In genomic region chr12:110503432-110503831, GRCh38 we compare ENCODE assay signal across 31 cellular contexts. TPM values are rescaled to one million over a fixed set of nuclear protein-coding genes. Genes with fewer than 3 reads are reported as not detected.
A peak's percentile ranks its signal among the peaks of the same experiment; 100 is the strongest.
DNase-seq lines count a peak whose midpoint lies in the region; ATAC-seq, FAIRE-seq and TF ChIP-seq lines count a peak whose summit lies in the region.
"Had no signal": no experiment of that assay in that cellular context is flagged by ENCODE, and none has a peak within 500 bp of the region (broad histone marks: within the 10 kb centered on the region; RNA-seq: fewer than 3 reads in every experiment).

No MANE protein-coding gene starts in this region.

- DNase-seq in HepG2 (ENCODE audit: low spot score), result no peak
- DNase-seq in right lobe of liver, result no peak
- DNase-seq in activated T-helper 2 cell treated with anti-CD3 and anti-CD28 coated beads, Interferon-gamma antibody, Interleukin-2, Interleukin-4, amounts not matched to agents 10 μg/mL and 5 μg/mL and 100 μg/mL, durations not matched to agents 14 hours and 24 hours and 36 hours (ENCODE audit: low spot score), result no peak
- DNase-seq in WERI-Rb-1, result no peak
- no peak for DNase-seq in GF-D8 (lab: John Stamatoyannopoulos, UW)
- no peak for DNase-seq in NCI-H1092 treated with DMSO at 0.1 percent for 48 hours (lab: John Stamatoyannopoulos, UW)
- DNase-seq: activated gamma-delta T cell, activated T-cell treated with anti-CD3 and anti-CD28 coated beads for 4 hours, amniotic stem cell, brain microvascular endothelial cell, cerebellar nuclear complex, DMS79 treated with DMSO at 0.1 percent for 48 hours, dorsolateral prefrontal cortex, esophagus squamous epithelium, foreskin keratinocyte, head of caudate nucleus, IMR-90, islet precursor cell, left ventricle myocardium inferior, mesenchymal stem cell, NCI-H146, NCI-H226, T-helper 9 cell, thyroid gland had no signal

- H3K4me2 ChIP-seq in HepG2 (ENCODE audit: low read depth, low read length), result no peak overlapping the region

- no TSS peak for BruUV-seq in HepG2 (replicated peaks; lab: Mats Ljungman, UMichigan)

- peaks cover 34% of the 10 kb centered on the region for H3K79me2 ChIP-seq in HepG2 (ENCODE audit: insufficient read depth, low read length)

- peaks cover 7% of the 10 kb centered on the region for H3K9me3 Mint-ChIP-seq in activated T-helper 2 cell treated with anti-CD3 and anti-CD28 coated beads, Interferon-gamma antibody, Interleukin-2, Interleukin-4, amounts not matched to agents 10 μg/mL and 5 μg/mL and 100 μg/mL, durations not matched to agents 14 hours and 24 hours and 36 hours

- no peak overlapping the region for H3K4me3 ChIP-seq in HepG2 (replicated peaks in 1 of 3; ENCODE audit: insufficient read depth in 1 of 3, low read depth in 2 of 3, low read length in 3 of 3)
- no peak overlapping the region for H3K4me3 ChIP-seq in right lobe of liver
- H3K4me3 ChIP-seq in HEK293 (ENCODE audit: low read depth, low read length), result no peak overlapping the region
- H3K4me3 ChIP-seq in WERI-Rb-1 (ENCODE audit: low read depth, low read length), result no peak overlapping the region
- H3K4me3 ChIP-seq: BLaER1 treated with 17β-estradiol and CSF1 and Interleukin-3, amounts not matched to agents 10 nM and 100 nM; esophagus squamous epithelium; left ventricle myocardium inferior; prostate gland; thyroid gland had no signal

- no peak for ATAC-seq in HepG2
- no peak for ATAC-seq in right lobe of liver
- ATAC-seq: foreskin keratinocyte, HCT116, sciatic nerve had no signal

- no peak for FAIRE-seq in HepG2 (lab: Jason Lieb, UNC)
- FAIRE-seq: RCC 7860 had no signal

- 43% methylated on average over 1 of the region's 1 CpG for WGBS in HepG2 (ENCODE audit: low lambda C conversion rate)
- 88% methylated on average over 1 of the region's 1 CpG for WGBS in right lobe of liver (ENCODE audit: insufficient coverage, low coverage, low lambda C conversion rate, missing lambda C conversion rate)

- H3K9ac ChIP-seq in HepG2 (ENCODE audit: insufficient read depth, low read depth, low read length), result no peak overlapping the region
- H3K9ac ChIP-seq: BLaER1 treated with 17β-estradiol and CSF1 and Interleukin-3, amounts not matched to agents 10 nM and 100 nM had no signal

- H3K4me3 Mint-ChIP-seq in activated T-helper 2 cell treated with anti-CD3 and anti-CD28 coated beads, Interferon-gamma antibody, Interleukin-2, Interleukin-4, amounts not matched to agents 10 μg/mL and 5 μg/mL and 100 μg/mL, durations not matched to agents 14 hours and 24 hours and 36 hours (ENCODE audit: low read depth), result no peak overlapping the region

- POLR2A ChIA-PET in HepG2 (lab: Yijun Ruan, JAX) (interaction anchor here (0.7 kb wide), 1 partner anchor 54 kb away, joined by 3 read pairs; no protein-coding TSS in a partner anchor), HEK293 (lab: Yijun Ruan, JAX) (no interaction called here)

- H3K36me3 ChIP-seq in HepG2 (replicated peaks in 1 of 2; ENCODE audit: control insufficient read depth in 1 of 2, insufficient read depth in 2 of 2, low read length in 2 of 2) (no peaks in the 10 kb centered on the region), right lobe of liver (no peaks in the 10 kb centered on the region), HEK293 (ENCODE audit: control insufficient read depth in 2 of 2, insufficient read depth in 1 of 2, low read length in 2 of 2) (peaks cover 0 to 8% of the 10 kb centered on the region in 2 experiments; a peak in 1 of 3 replicates), WERI-Rb-1 (peaks cover 6% of the 10 kb centered on the region)
- H3K36me3 ChIP-seq: brain microvascular endothelial cell, esophagus squamous epithelium, left ventricle myocardium inferior, prostate gland, thyroid gland had no signal

- TF ChIP-seq CTCF in HepG2 (CRISPR knock-in tag; IDR thresholded peaks at IDR 0.05) (no peak), right lobe of liver (IDR thresholded peaks at IDR 0.05) (no peak), HEK293 (tag by site-specific recombination; IDR thresholded peaks at IDR 0.05) (no peak), WERI-Rb-1 (IDR thresholded peaks at IDR 0.05; ENCODE audit: low read depth, low read length) (no peak)

- TF ChIP-seq POLR2A in HepG2 (IDR thresholded peaks at IDR 0.05; ENCODE audit: insufficient read depth in 1 of 2, low read depth in 2 of 2, low read length in 2 of 2) (no peak), right lobe of liver (IDR thresholded peaks at IDR 0.05) (no peak)

- intact Hi-C loops in HepG2 (cut with micrococcal nuclease; ENCODE audit: unreplicated experiment) (loop anchor here (5.0 kb wide), 1 partner anchor 51 kb away; the partner anchor contains the start of gene ARPC3), right lobe of liver (cut with DNase I) (loop anchor here in 1 of 2 donors (10.0 kb wide), 1 partner anchor 101 kb away; no protein-coding TSS in a partner anchor)
- intact Hi-C loops in activated T-helper 2 cell treated with anti-CD3 and anti-CD28 coated beads, Interferon-gamma antibody, Interleukin-2, Interleukin-4, amounts not matched to agents 10 μg/mL and 5 μg/mL and 100 μg/mL, durations not matched to agents 14 hours and 24 hours and 36 hours (cut with micrococcal nuclease), result loop anchor here (2.0 kb wide), 1 partner anchor 75 kb away; no protein-coding TSS in a partner anchor

- H2AFZ ChIP-seq in HepG2 (ENCODE audit: low read length), result no peak overlapping the region

- TF ChIP-seq EP300 in HepG2 (IDR thresholded peaks at IDR 0.05; ENCODE audit: low read depth in 2 of 2, low read length in 2 of 2) (no peak), HepG2 (CRISPR knock-in tag; IDR thresholded peaks at IDR 0.05; ENCODE audit: borderline replicate concordance) (no peak)

- peaks cover 24% of the 10 kb centered on the region for H3K36me3 Mint-ChIP-seq in activated T-helper 2 cell treated with anti-CD3 and anti-CD28 coated beads, Interferon-gamma antibody, Interleukin-2, Interleukin-4, amounts not matched to agents 10 μg/mL and 5 μg/mL and 100 μg/mL, durations not matched to agents 14 hours and 24 hours and 36 hours (ENCODE audit: low read depth)

- peaks cover 24% of the 10 kb centered on the region for H3K4me1 Mint-ChIP-seq in activated T-helper 2 cell treated with anti-CD3 and anti-CD28 coated beads, Interferon-gamma antibody, Interleukin-2, Interleukin-4, amounts not matched to agents 10 μg/mL and 5 μg/mL and 100 μg/mL, durations not matched to agents 14 hours and 24 hours and 36 hours (ENCODE audit: low read depth)

- H3K9me3 ChIP-seq in HepG2 (ENCODE audit: low read length) (no peaks in the 10 kb centered on the region), right lobe of liver (no peaks in the 10 kb centered on the region), HEK293 (ENCODE audit: control insufficient read depth, insufficient read depth, low read depth, low read length) (no peaks in the 10 kb centered on the region), WERI-Rb-1 (ENCODE audit: severe bottlenecking) (peaks cover 4% of the 10 kb centered on the region)
- H3K9me3 ChIP-seq: BLaER1 treated with 17β-estradiol and CSF1 and Interleukin-3, amounts not matched to agents 10 nM and 100 nM; esophagus squamous epithelium; left ventricle myocardium inferior; prostate gland; thyroid gland had no signal

- H3K27me3 ChIP-seq in HepG2 (ENCODE audit: control insufficient read depth in 1 of 2, insufficient read depth in 2 of 2, low read length in 2 of 2) (peaks cover 0 to 3% of the 10 kb centered on the region in 2 experiments; a peak in 1 of 5 replicates), right lobe of liver (no peaks in the 10 kb centered on the region), WERI-Rb-1 (ENCODE audit: insufficient read depth, low read depth, severe bottlenecking) (no peaks in the 10 kb centered on the region)
- H3K27me3 ChIP-seq: BLaER1 treated with 17β-estradiol and CSF1 and Interleukin-3, amounts not matched to agents 10 nM and 100 nM; brain microvascular endothelial cell; dorsolateral prefrontal cortex; esophagus squamous epithelium; foreskin keratinocyte; thyroid gland had no signal

- TF ChIP-seq RAD21 in HepG2 (CRISPR knock-in tag; IDR thresholded peaks at IDR 0.05), result no peak

- H3K27ac Mint-ChIP-seq in activated T-helper 2 cell treated with anti-CD3 and anti-CD28 coated beads, Interferon-gamma antibody, Interleukin-2, Interleukin-4, amounts not matched to agents 10 μg/mL and 5 μg/mL and 100 μg/mL, durations not matched to agents 14 hours and 24 hours and 36 hours, result peak overlapping the region; percentile 42

- H3K4me1 ChIP-seq in HepG2 (ENCODE audit: insufficient read depth, low read length) (peaks cover 29% of the 10 kb centered on the region), right lobe of liver (peaks cover 0 to 27% (median 12%) of the 10 kb centered on the region in 4 donors), HEK293 (ENCODE audit: control insufficient read depth, insufficient read depth, low read length) (peaks cover 12% of the 10 kb centered on the region)
- H3K4me1 ChIP-seq: prostate gland had no signal

- in situ Hi-C loops in HepG2 (cut with HindIII; ENCODE audit: extremely low pct_ligation_motif_present, low pct_unique_long_range_greater_than_20kb), result no loop called here

- H3K27me3 Mint-ChIP-seq in activated T-helper 2 cell treated with anti-CD3 and anti-CD28 coated beads, Interferon-gamma antibody, Interleukin-2, Interleukin-4, amounts not matched to agents 10 μg/mL and 5 μg/mL and 100 μg/mL, durations not matched to agents 14 hours and 24 hours and 36 hours (ENCODE audit: low read depth), result no peaks in the 10 kb centered on the region

- H4K20me1 ChIP-seq in HepG2 (ENCODE audit: insufficient read depth, low read length), result no peaks in the 10 kb centered on the region; the same call in none of the 2 replicates

- H3K27ac ChIP-seq in HepG2 (ENCODE audit: extremely low read length, insufficient read depth, low read length) (no peak overlapping the region), right lobe of liver (no peak overlapping the region), HEK293 (ENCODE audit: extremely low read depth, low read depth, low read length) (no peak overlapping the region), WERI-Rb-1 (no peak overlapping the region)
- H3K27ac ChIP-seq: brain microvascular endothelial cell, esophagus squamous epithelium, foreskin keratinocyte, left ventricle myocardium inferior, prostate gland, thyroid gland, VCaP had no signal

- CTCF ChIA-PET in HepG2 (lab: Yijun Ruan, JAX; ENCODE audit: low intra/inter-chr PET ratio, low total read pairs) (no interaction called here), HEK293 (lab: Yijun Ruan, JAX) (interaction anchor here (0.6 to 1.3 kb wide), 5 partner anchors 27 to 99 kb away, joined by 3 to 8 read pairs (median 4); partner anchors contain the start of gene ARPC3)

RNA-seq across cellular contexts. Expression of gene RAD9B, which starts 1.3 kb away (rescaled TPM):
- 0.38 TPM in 2 replicates for total RNA-seq in HepG2 (2016; rRNA removed; fragmentation: Illumina TruSeq; extraction: Trizol)
- total RNA-seq in HepG2 (2016; cell fraction: cytosol; rRNA removed; fragmentation: Illumina TruSeq; extraction: Trizol; ENCODE audit: low read depth), result 0.44 TPM in 1 of 2 replicates, not detected in the other
- total RNA-seq in HepG2 (2016; cell fraction: insoluble cytoplasmic fraction; rRNA removed; fragmentation: Illumina TruSeq; extraction: Trizol), result 0.27 and 0.28 TPM in 2 replicates
- total RNA-seq in HepG2 (2016; cell fraction: membrane; rRNA removed; fragmentation: Illumina TruSeq; extraction: Trizol), result 0.19 TPM in 1 of 2 replicates, not detected in the other
- total RNA-seq in HepG2 (2016; cell fraction: nucleus; rRNA removed; fragmentation: Illumina TruSeq; extraction: Trizol), result not detected in 2 replicates
- 0.05 and 0.10 TPM in 2 replicates for polyA plus RNA-seq in HepG2 (2011; rRNA removed)
- polyA plus RNA-seq in HepG2 (2011; cell fraction: cytosol; rRNA removed), result 0.03 and 0.04 TPM in 2 replicates
- 0.09 TPM in 1 of 2 replicates, not detected in the other for polyA plus RNA-seq in HepG2 (2011; cell fraction: nucleus; rRNA removed)
- 0.12 and 0.27 TPM in 2 replicates for polyA plus RNA-seq in HepG2 (2012)
- 0.06 TPM in 1 of 2 replicates, not detected in the other for polyA plus RNA-seq in HepG2 (2016; cell fraction: cytosol; fragmentation: Illumina TruSeq; extraction: Trizol; ENCODE audit: low read depth)
- 0.16 and 0.24 TPM in 2 replicates for polyA plus RNA-seq in HepG2 (2016; cell fraction: insoluble cytoplasmic fraction; fragmentation: Illumina TruSeq; extraction: Trizol; ENCODE audit: low read depth)
- polyA plus RNA-seq in HepG2 (2016; cell fraction: membrane; fragmentation: Illumina TruSeq; extraction: Trizol; ENCODE audit: low read depth), result 0.07 and 0.17 TPM in 2 replicates
- polyA plus RNA-seq in HepG2 (2016; cell fraction: nucleus; fragmentation: Illumina TruSeq; extraction: Trizol; ENCODE audit: insufficient read depth, low read depth), result 0.25 TPM in 1 of 2 replicates, not detected in the other
- 0.37 TPM in 1 of 2 replicates, not detected in the other for polyA minus RNA-seq in HepG2 (2011; rRNA and poly(A)+ RNA removed; ENCODE audit: low replicate concordance)
- polyA minus RNA-seq in HepG2 (2011; cell fraction: cytosol; rRNA and poly(A)+ RNA removed), result not detected in 2 replicates
- 0.12 and 0.26 TPM in 2 replicates for polyA minus RNA-seq in HepG2 (2011; cell fraction: nucleus; rRNA and poly(A)+ RNA removed)
- total RNA-seq in right lobe of liver, result under 1 TPM in 5 of 6 experiments, not detected in 1; 0.37 to 0.58 (median 0.51) TPM
- 0.28 and 0.41 TPM in 2 replicates for total RNA-seq in activated T-helper 2 cell treated with anti-CD3 and anti-CD28 coated beads, Interferon-gamma antibody, Interleukin-2, Interleukin-4, amounts not matched to agents 10 μg/mL and 5 μg/mL and 100 μg/mL, durations not matched to agents 14 hours and 24 hours and 36 hours

RNA-seq across cellular contexts. Expression of gene VPS29, which starts 1.5 kb away (rescaled TPM):
- total RNA-seq in HepG2 (2016; rRNA removed; fragmentation: Illumina TruSeq; extraction: Trizol) (107 and 161 TPM in 2 replicates), right lobe of liver (10 to 100 TPM; 37.9 to 61.2 (median 51.1) TPM)
- total RNA-seq in HepG2 (2016; cell fraction: cytosol; rRNA removed; fragmentation: Illumina TruSeq; extraction: Trizol; ENCODE audit: low read depth), result 34.7 and 38.8 TPM in 2 replicates
- 112 and 168 TPM in 2 replicates for total RNA-seq in HepG2 (2016; cell fraction: insoluble cytoplasmic fraction; rRNA removed; fragmentation: Illumina TruSeq; extraction: Trizol)
- total RNA-seq in HepG2 (2016; cell fraction: membrane; rRNA removed; fragmentation: Illumina TruSeq; extraction: Trizol), result 44.9 and 45.0 TPM in 2 replicates
- 50.0 and 57.0 TPM in 2 replicates for total RNA-seq in HepG2 (2016; cell fraction: nucleus; rRNA removed; fragmentation: Illumina TruSeq; extraction: Trizol)
- 100 and 114 TPM in 2 replicates for polyA plus RNA-seq in HepG2 (2011; rRNA removed)
- 58.3 and 73.6 TPM in 2 replicates for polyA plus RNA-seq in HepG2 (2011; cell fraction: cytosol; rRNA removed)
- 45.3 and 65.3 TPM in 2 replicates for polyA plus RNA-seq in HepG2 (2011; cell fraction: nucleus; rRNA removed)
- 84.2 and 88.0 TPM in 2 replicates for polyA plus RNA-seq in HepG2 (2012)
- polyA plus RNA-seq in HepG2 (2016; cell fraction: cytosol; fragmentation: Illumina TruSeq; extraction: Trizol; ENCODE audit: low read depth), result 49.4 and 58.6 TPM in 2 replicates
- 175 and 205 TPM in 2 replicates for polyA plus RNA-seq in HepG2 (2016; cell fraction: insoluble cytoplasmic fraction; fragmentation: Illumina TruSeq; extraction: Trizol; ENCODE audit: low read depth)
- polyA plus RNA-seq in HepG2 (2016; cell fraction: membrane; fragmentation: Illumina TruSeq; extraction: Trizol; ENCODE audit: low read depth), result 42.2 and 44.9 TPM in 2 replicates
- 141 and 142 TPM in 2 replicates for polyA plus RNA-seq in HepG2 (2016; cell fraction: nucleus; fragmentation: Illumina TruSeq; extraction: Trizol; ENCODE audit: insufficient read depth, low read depth)
- 14.3 and 39.7 TPM in 2 replicates for polyA minus RNA-seq in HepG2 (2011; rRNA and poly(A)+ RNA removed; ENCODE audit: low replicate concordance)
- 17.8 and 23.5 TPM in 2 replicates for polyA minus RNA-seq in HepG2 (2011; cell fraction: cytosol; rRNA and poly(A)+ RNA removed)
- 38.6 and 50.0 TPM in 2 replicates for polyA minus RNA-seq in HepG2 (2011; cell fraction: nucleus; rRNA and poly(A)+ RNA removed)
- total RNA-seq in activated T-helper 2 cell treated with anti-CD3 and anti-CD28 coated beads, Interferon-gamma antibody, Interleukin-2, Interleukin-4, amounts not matched to agents 10 μg/mL and 5 μg/mL and 100 μg/mL, durations not matched to agents 14 hours and 24 hours and 36 hours, result 103 and 107 TPM in 2 replicates

RNA-seq across cellular contexts. Expression of gene FAM216A, which starts 34.8 kb away (rescaled TPM):
- total RNA-seq in HepG2 (2016; rRNA removed; fragmentation: Illumina TruSeq; extraction: Trizol), result 19.4 and 20.3 TPM in 2 replicates
- 15.2 and 19.2 TPM in 2 replicates for total RNA-seq in HepG2 (2016; cell fraction: cytosol; rRNA removed; fragmentation: Illumina TruSeq; extraction: Trizol; ENCODE audit: low read depth)
- total RNA-seq in HepG2 (2016; cell fraction: insoluble cytoplasmic fraction; rRNA removed; fragmentation: Illumina TruSeq; extraction: Trizol), result 19.5 and 21.9 TPM in 2 replicates
- 8.0 and 9.8 TPM in 2 replicates for total RNA-seq in HepG2 (2016; cell fraction: membrane; rRNA removed; fragmentation: Illumina TruSeq; extraction: Trizol)
- 9.2 and 11.8 TPM in 2 replicates for total RNA-seq in HepG2 (2016; cell fraction: nucleus; rRNA removed; fragmentation: Illumina TruSeq; extraction: Trizol)
- 26.9 and 31.2 TPM in 2 replicates for polyA plus RNA-seq in HepG2 (2011; rRNA removed)
- polyA plus RNA-seq in HepG2 (2011; cell fraction: cytosol; rRNA removed), result 21.4 and 24.9 TPM in 2 replicates
- polyA plus RNA-seq in HepG2 (2011; cell fraction: nucleus; rRNA removed), result 18.2 and 18.7 TPM in 2 replicates
- polyA plus RNA-seq in HepG2 (2012), result 15.3 and 18.9 TPM in 2 replicates
- 2.7 and 3.4 TPM in 2 replicates for polyA plus RNA-seq in HepG2 (2016; cell fraction: cytosol; fragmentation: Illumina TruSeq; extraction: Trizol; ENCODE audit: low read depth)
- 22.7 and 22.9 TPM in 2 replicates for polyA plus RNA-seq in HepG2 (2016; cell fraction: insoluble cytoplasmic fraction; fragmentation: Illumina TruSeq; extraction: Trizol; ENCODE audit: low read depth)
- polyA plus RNA-seq in HepG2 (2016; cell fraction: membrane; fragmentation: Illumina TruSeq; extraction: Trizol; ENCODE audit: low read depth), result 4.1 and 6.1 TPM in 2 replicates
- 16.8 and 18.7 TPM in 2 replicates for polyA plus RNA-seq in HepG2 (2016; cell fraction: nucleus; fragmentation: Illumina TruSeq; extraction: Trizol; ENCODE audit: insufficient read depth, low read depth)
- 16.3 and 32.2 TPM in 2 replicates for polyA minus RNA-seq in HepG2 (2011; rRNA and poly(A)+ RNA removed; ENCODE audit: low replicate concordance)
- 9.6 and 10.2 TPM in 2 replicates for polyA minus RNA-seq in HepG2 (2011; cell fraction: cytosol; rRNA and poly(A)+ RNA removed)
- polyA minus RNA-seq in HepG2 (2011; cell fraction: nucleus; rRNA and poly(A)+ RNA removed), result 20.1 and 21.0 TPM in 2 replicates
- 1 to 10 TPM; 1.1 to 9.9 (median 3.1) TPM for total RNA-seq in right lobe of liver
- 44.7 and 48.8 TPM in 2 replicates for total RNA-seq in activated T-helper 2 cell treated with anti-CD3 and anti-CD28 coated beads, Interferon-gamma antibody, Interleukin-2, Interleukin-4, amounts not matched to agents 10 μg/mL and 5 μg/mL and 100 μg/mL, durations not matched to agents 14 hours and 24 hours and 36 hours

RNA-seq across cellular contexts. Expression of gene GPN3, which starts 35.4 kb away (rescaled TPM):
- total RNA-seq in HepG2 (2016; rRNA removed; fragmentation: Illumina TruSeq; extraction: Trizol) (29.5 and 41.4 TPM in 2 replicates), right lobe of liver (10 to 100 TPM in 5 of 6 experiments, 1 to 10 TPM in 1; 8.0 to 20.7 (median 13.9) TPM)
- 5.9 and 7.1 TPM in 2 replicates for total RNA-seq in HepG2 (2016; cell fraction: cytosol; rRNA removed; fragmentation: Illumina TruSeq; extraction: Trizol; ENCODE audit: low read depth)
- total RNA-seq in HepG2 (2016; cell fraction: insoluble cytoplasmic fraction; rRNA removed; fragmentation: Illumina TruSeq; extraction: Trizol), result 27.6 and 45.7 TPM in 2 replicates
- 11.7 and 13.4 TPM in 2 replicates for total RNA-seq in HepG2 (2016; cell fraction: membrane; rRNA removed; fragmentation: Illumina TruSeq; extraction: Trizol)
- total RNA-seq in HepG2 (2016; cell fraction: nucleus; rRNA removed; fragmentation: Illumina TruSeq; extraction: Trizol), result 11.3 and 13.6 TPM in 2 replicates
- polyA plus RNA-seq in HepG2 (2011; rRNA removed), result 15.7 and 28.7 TPM in 2 replicates
- polyA plus RNA-seq in HepG2 (2011; cell fraction: cytosol; rRNA removed), result 16.6 and 23.7 TPM in 2 replicates
- polyA plus RNA-seq in HepG2 (2011; cell fraction: nucleus; rRNA removed), result 3.1 and 4.0 TPM in 2 replicates
- 16.0 and 21.5 TPM in 2 replicates for polyA plus RNA-seq in HepG2 (2012)
- 5.8 and 6.3 TPM in 2 replicates for polyA plus RNA-seq in HepG2 (2016; cell fraction: cytosol; fragmentation: Illumina TruSeq; extraction: Trizol; ENCODE audit: low read depth)
- 41.0 and 48.7 TPM in 2 replicates for polyA plus RNA-seq in HepG2 (2016; cell fraction: insoluble cytoplasmic fraction; fragmentation: Illumina TruSeq; extraction: Trizol; ENCODE audit: low read depth)
- 8.6 and 10.1 TPM in 2 replicates for polyA plus RNA-seq in HepG2 (2016; cell fraction: membrane; fragmentation: Illumina TruSeq; extraction: Trizol; ENCODE audit: low read depth)
- polyA plus RNA-seq in HepG2 (2016; cell fraction: nucleus; fragmentation: Illumina TruSeq; extraction: Trizol; ENCODE audit: insufficient read depth, low read depth), result 20.1 and 22.8 TPM in 2 replicates
- polyA minus RNA-seq in HepG2 (2011; rRNA and poly(A)+ RNA removed; ENCODE audit: low replicate concordance), result 15.6 and 33.6 TPM in 2 replicates
- polyA minus RNA-seq in HepG2 (2011; cell fraction: cytosol; rRNA and poly(A)+ RNA removed), result 15.4 and 16.1 TPM in 2 replicates
- 4.2 and 7.6 TPM in 2 replicates for polyA minus RNA-seq in HepG2 (2011; cell fraction: nucleus; rRNA and poly(A)+ RNA removed)
- total RNA-seq in activated T-helper 2 cell treated with anti-CD3 and anti-CD28 coated beads, Interferon-gamma antibody, Interleukin-2, Interleukin-4, amounts not matched to agents 10 μg/mL and 5 μg/mL and 100 μg/mL, durations not matched to agents 14 hours and 24 hours and 36 hours, result 43.9 and 47.5 TPM in 2 replicates

RNA-seq across cellular contexts. Expression of gene ARPC3, which starts 53.3 kb away (rescaled TPM):
- total RNA-seq in HepG2 (2016; rRNA removed; fragmentation: Illumina TruSeq; extraction: Trizol) (234 and 322 TPM in 2 replicates), right lobe of liver (100 to 1,000 TPM in 3 of 6 experiments, 10 to 100 TPM in 3; 65.4 to 291 (median 101) TPM)
- 118 and 138 TPM in 2 replicates for total RNA-seq in HepG2 (2016; cell fraction: cytosol; rRNA removed; fragmentation: Illumina TruSeq; extraction: Trizol; ENCODE audit: low read depth)
- 245 and 351 TPM in 2 replicates for total RNA-seq in HepG2 (2016; cell fraction: insoluble cytoplasmic fraction; rRNA removed; fragmentation: Illumina TruSeq; extraction: Trizol)
- 104 and 113 TPM in 2 replicates for total RNA-seq in HepG2 (2016; cell fraction: membrane; rRNA removed; fragmentation: Illumina TruSeq; extraction: Trizol)
- 86.1 and 88.3 TPM in 2 replicates for total RNA-seq in HepG2 (2016; cell fraction: nucleus; rRNA removed; fragmentation: Illumina TruSeq; extraction: Trizol)
- 32.7 and 38.0 TPM in 2 replicates for polyA plus RNA-seq in HepG2 (2011; rRNA removed)
- polyA plus RNA-seq in HepG2 (2011; cell fraction: cytosol; rRNA removed), result 34.5 and 77.7 TPM in 2 replicates
- polyA plus RNA-seq in HepG2 (2011; cell fraction: nucleus; rRNA removed), result 21.2 and 27.1 TPM in 2 replicates
- polyA plus RNA-seq in HepG2 (2012), result 165 and 269 TPM in 2 replicates
- polyA plus RNA-seq in HepG2 (2016; cell fraction: cytosol; fragmentation: Illumina TruSeq; extraction: Trizol; ENCODE audit: low read depth), result 139 and 182 TPM in 2 replicates
- polyA plus RNA-seq in HepG2 (2016; cell fraction: insoluble cytoplasmic fraction; fragmentation: Illumina TruSeq; extraction: Trizol; ENCODE audit: low read depth), result 392 and 460 TPM in 2 replicates
- polyA plus RNA-seq in HepG2 (2016; cell fraction: membrane; fragmentation: Illumina TruSeq; extraction: Trizol; ENCODE audit: low read depth), result 109 and 121 TPM in 2 replicates
- 165 and 173 TPM in 2 replicates for polyA plus RNA-seq in HepG2 (2016; cell fraction: nucleus; fragmentation: Illumina TruSeq; extraction: Trizol; ENCODE audit: insufficient read depth, low read depth)
- polyA minus RNA-seq in HepG2 (2011; rRNA and poly(A)+ RNA removed; ENCODE audit: low replicate concordance), result 10.7 and 25.0 TPM in 2 replicates
- polyA minus RNA-seq in HepG2 (2011; cell fraction: cytosol; rRNA and poly(A)+ RNA removed), result 68.2 and 79.4 TPM in 2 replicates
- polyA minus RNA-seq in HepG2 (2011; cell fraction: nucleus; rRNA and poly(A)+ RNA removed), result 35.8 and 36.4 TPM in 2 replicates
- total RNA-seq in activated T-helper 2 cell treated with anti-CD3 and anti-CD28 coated beads, Interferon-gamma antibody, Interleukin-2, Interleukin-4, amounts not matched to agents 10 μg/mL and 5 μg/mL and 100 μg/mL, durations not matched to agents 14 hours and 24 hours and 36 hours, result 312 and 338 TPM in 2 replicates
